In the genomic region with DNA sequence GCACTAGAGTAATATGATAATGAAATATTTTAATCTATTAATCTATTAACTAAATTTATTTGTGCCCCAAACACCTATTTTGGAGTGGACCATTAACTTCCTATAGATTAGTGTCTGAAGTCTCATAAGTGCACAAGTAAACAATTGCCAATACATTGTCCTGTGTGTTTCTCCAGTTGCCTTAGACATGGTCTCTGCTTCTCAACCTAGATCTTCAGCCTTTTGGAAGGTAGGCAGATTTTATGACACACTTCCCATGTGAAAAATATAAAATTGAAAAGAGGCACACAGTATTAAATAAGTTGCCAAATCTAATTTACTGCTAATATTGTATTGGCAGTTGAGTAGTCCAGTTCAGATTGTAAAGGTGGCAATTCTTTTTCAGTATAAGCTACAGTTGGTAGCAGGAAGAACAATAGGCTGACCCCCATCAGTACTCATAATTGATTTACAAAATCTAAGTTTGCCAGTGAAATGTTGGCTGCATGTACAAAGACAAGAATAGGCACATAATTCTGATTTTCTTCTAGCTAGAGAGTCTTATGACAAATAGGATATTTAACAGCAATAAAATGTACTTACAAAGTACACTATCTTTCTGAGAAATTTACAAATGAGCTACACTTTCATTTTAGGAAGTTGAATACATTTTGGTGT, we compare ENCODE assay signal across 29 cellular contexts. TPM values are rescaled to one million over a fixed set of nuclear protein-coding genes. Genes with fewer than 3 reads are reported as not detected.
"Had no signal": no experiment of that assay in that cellular context is flagged by ENCODE, and none has a peak within 500 bp of the region (broad histone marks: within the 10 kb centered on the region; RNA-seq: fewer than 3 reads in every experiment).

No MANE protein-coding gene starts in this region.

- FAIRE-seq: astrocyte, bronchial epithelial cell, frontal cortex had no signal

- DNase-seq: activated B cell treated with CpG ODN at 0.5 μM for 24 hours; activated CD4-positive, alpha-beta T cell treated with anti-CD3 and anti-CD28 coated beads for 48 hours; activated CD4-positive, alpha-beta T cell treated with anti-CD3 and anti-CD28 coated beads, Interleukin-2, amount 50 U/mL, for 1 hour; activated CD4-positive, alpha-beta T cell treated with anti-CD3 and anti-CD28 coated beads, Interleukin-2, amount 50 U/mL, for 48 hours; activated CD8-positive, alpha-beta memory T cell treated with anti-CD3 and anti-CD28 coated beads for 24 hours; activated CD8-positive, alpha-beta T cell treated with anti-CD3 and anti-CD28 coated beads for 36 hours; activated effector memory CD4-positive, alpha-beta T cell treated with Interleukin-2 at 50 U/mL for 16 hours; activated gamma-delta T cell treated with Interleukin-2 at 50 U/mL for 16 hours; activated naive CD4-positive, alpha-beta T cell treated with anti-CD3 and anti-CD28 coated beads, Interleukin-2, amount 50 U/mL, for 16 hours; activated naive CD4-positive, alpha-beta T cell treated with Interleukin-2 at 50 U/mL for 16 hours; activated T-cell treated with anti-CD3 and anti-CD28 coated beads, Interleukin-2, amount 50 U/mL, for 4 hours; amniotic stem cell; anterior cingulate cortex; brain microvascular endothelial cell; dorsolateral prefrontal cortex; effector memory CD4-positive, alpha-beta T cell; endodermal cell; foreskin fibroblast; head of caudate nucleus; T-helper 17 cell; T1000; WERI-Rb-1 had no signal

- H3K27ac ChIP-seq: brain microvascular endothelial cell, coronary artery, dorsolateral prefrontal cortex, WERI-Rb-1 had no signal

- H3K27me3 ChIP-seq: brain microvascular endothelial cell, dorsolateral prefrontal cortex had no signal

- H3K36me3 ChIP-seq: brain microvascular endothelial cell, WERI-Rb-1 had no signal

- H3K4me3 ChIP-seq: coronary artery, dorsolateral prefrontal cortex had no signal

- ATAC-seq: activated CD4-positive, CD25-positive, alpha-beta regulatory T cell treated with anti-CD3 and anti-CD28 coated beads, Interleukin-2, amount 50 U/mL, for 24 hours; activated CD8-positive, alpha-beta T cell treated with anti-CD3 and anti-CD28 coated beads for 36 hours; activated T-cell treated with anti-CD3 and anti-CD28 coated beads, Interleukin-2, amount 50 U/mL, for 4 hours; activated T-helper 17 cell treated with anti-CD3 and anti-CD28 coated beads, Interleukin-2, amount 50 U/mL, for 72 hours; esophagus mucosa; T-helper 17 cell had no signal

RNA-seq across cellular contexts. Expression of a gene that starts 10.8 kb away (rescaled TPM):
- total RNA-seq: activated B cell treated with CpG ODN at 0.5 μM for 24 hours; activated CD8-positive, alpha-beta T cell treated with anti-CD3 and anti-CD28 coated beads for 36 hours; T-helper 17 cell had no signal
